In genomic region chr6:137155830-137156229, GRCh38 we compare ENCODE assay signal across 9 cellular contexts. TPM values are rescaled to one million over a fixed set of nuclear protein-coding genes. Genes with fewer than 3 reads are reported as not detected.
DNase-seq lines count a peak whose midpoint lies in the region; ATAC-seq and TF ChIP-seq lines count a peak whose summit lies in the region.
"Had no signal": no experiment of that assay in that cellular context is flagged by ENCODE, and none has a peak within 500 bp of the region (broad histone marks: within the 10 kb centered on the region; RNA-seq: fewer than 3 reads in every experiment).

No MANE protein-coding gene starts in this region.

- peaks cover 59 to 69% of the 10 kb centered on the region in 2 experiments for H3K4me1 ChIP-seq in neutrophil (ENCODE audit: control insufficient read depth in 1 of 2, insufficient read depth in 1 of 2, low read depth in 1 of 2, low read length in 1 of 2)

- DNase-seq in Kasumi-1 (lab: John Stamatoyannopoulos, UW) = peak; percentile 56 to 60
- DNase-seq in activated gamma-delta T cell treated with anti-CD3 and anti-CD28 coated beads, Interleukin-2, amount 50 U/mL, for 16 hours (ENCODE audit: low read depth) = peak; percentile 16
- no peak for DNase-seq in T1000 (lab: John Stamatoyannopoulos, UW)
- no peak for DNase-seq in mucosa of gallbladder (ENCODE audit: low spot score)
- DNase-seq: mesendoderm had no signal

- H3K27ac ChIP-seq in neutrophil = peak overlapping the region; percentile 88

- H3K9me3 ChIP-seq in neutrophil = no peaks in the 10 kb centered on the region

- H3K4me3 ChIP-seq in neutrophil (ENCODE audit: low read depth in 1 of 2, low read length in 1 of 2) = peak overlapping the region; percentile 33 to 34

- H3K36me3 ChIP-seq in neutrophil = no peaks in the 10 kb centered on the region

- ATAC-seq in GM18861 (IDR thresholded peaks at IDR 0.05; ENCODE audit: unreplicated experiment) (peak; percentile 68), HG02840 (IDR thresholded peaks at IDR 0.05; ENCODE audit: low FRiP score, unreplicated experiment) (no peak), HG03025 (IDR thresholded peaks at IDR 0.05; ENCODE audit: low FRiP score, unreplicated experiment) (no peak)

- TF ChIP-seq CTCF in neutrophil (IDR thresholded peaks at IDR 0.05) = peak; percentile 17

- H3K27me3 ChIP-seq in neutrophil = no peaks in the 10 kb centered on the region

RNA-seq across cellular contexts. Expression of gene IL22RA2, which starts 17.6 kb away (rescaled TPM):
- not detected for total RNA-seq in mucosa of gallbladder

Comparison
In these comparisons a context has a peak if more than half of its experiments do, and no peak if none do; other contexts are left out.
1. DNase-seq: peak in Kasumi-1 (2 of 2) and activated gamma-delta T cell treated with anti-CD3 and anti-CD28 coated beads, Interleukin-2, amount 50 U/mL, for 16 hours (single experiment); none in T1000 (single experiment) and mucosa of gallbladder (single experiment).